Comparison of ENCODE assay signal across 8 cellular contexts in the genomic region with DNA sequence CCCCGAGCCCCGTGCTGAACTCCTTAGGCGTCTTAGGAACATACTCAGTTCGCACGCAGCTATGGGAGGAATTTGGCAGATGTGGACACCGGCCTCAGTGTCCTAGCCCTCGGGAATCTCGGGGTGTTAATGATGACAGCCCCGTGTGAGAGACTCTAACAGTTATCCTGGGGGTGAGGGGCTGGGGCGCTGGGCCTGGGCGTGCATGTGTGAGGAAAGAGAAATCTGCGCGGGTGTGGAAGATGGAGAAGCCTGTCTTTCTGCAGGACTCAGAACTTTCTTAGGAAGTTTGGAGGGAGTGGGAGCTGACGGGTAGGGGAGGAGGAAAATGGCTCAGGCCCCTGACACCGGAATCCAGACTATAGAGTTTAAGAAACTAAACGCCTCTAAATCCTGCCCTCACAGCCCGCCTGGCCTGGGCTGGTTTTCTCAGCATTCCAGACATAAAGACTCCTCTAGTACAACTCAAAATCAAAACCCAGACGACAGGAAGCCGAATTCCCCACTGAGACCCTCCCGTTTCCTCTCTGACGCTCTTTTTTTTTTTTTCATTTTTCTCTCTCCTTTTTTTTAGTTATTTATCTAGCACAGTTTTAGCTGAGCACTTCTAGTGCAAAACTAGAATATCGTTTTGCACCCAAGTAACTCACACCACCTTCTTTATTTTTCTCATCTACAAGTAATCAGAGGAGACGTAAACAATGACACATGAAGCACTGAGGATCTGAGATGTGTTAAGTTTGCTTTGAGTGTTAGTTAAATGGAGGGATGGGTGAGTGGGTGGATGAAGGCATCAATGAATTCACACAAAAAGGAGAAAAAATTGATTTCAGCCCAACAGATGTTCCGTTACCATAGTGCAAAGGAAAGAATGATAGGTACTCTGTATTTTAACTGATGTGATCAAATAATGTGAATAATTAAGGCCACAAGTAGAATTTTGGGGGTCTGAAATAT. TPM values are rescaled to one million over a fixed set of nuclear protein-coding genes. Genes with fewer than 3 reads are reported as not detected.
DNase-seq lines count a peak whose midpoint lies in the region; ATAC-seq and TF ChIP-seq lines count a peak whose summit lies in the region.

No MANE protein-coding gene starts in this region.

- H3K4me2 ChIP-seq in mesenchymal stem cell (ENCODE audit: low read length, poor library complexity, severe bottlenecking): peak overlapping the region; percentile 96

- H2AFZ ChIP-seq in mesenchymal stem cell (ENCODE audit: low read depth, low read length): peak overlapping the region; percentile 33

- H3K4me1 Mint-ChIP-seq in activated CD8-positive, alpha-beta memory T cell treated with anti-CD3 and anti-CD28 coated beads, Interleukin-2, amount 10 ng/mL, durations not matched to agents 7 days and 5 days: peaks cover 26% of the 10 kb centered on the region

- peaks cover 2% of the 10 kb centered on the region for H3K36me3 Mint-ChIP-seq in activated CD8-positive, alpha-beta memory T cell treated with anti-CD3 and anti-CD28 coated beads, Interleukin-2, amount 10 ng/mL, durations not matched to agents 7 days and 5 days

- H3K9ac ChIP-seq in mesenchymal stem cell (ENCODE audit: low read length): peak overlapping the region; percentile 69

- H3K79me1 ChIP-seq in mesenchymal stem cell (replicated peaks; ENCODE audit: low read length, poor library complexity, severe bottlenecking): no peaks in the 10 kb centered on the region

- H2BK15ac ChIP-seq in mesenchymal stem cell (ENCODE audit: low read depth, poor library complexity, severe bottlenecking): no peak overlapping the region

- ATAC-seq in activated CD8-positive, alpha-beta memory T cell treated with anti-CD3 and anti-CD28 coated beads, Interleukin-2, amount 10 ng/mL, durations not matched to agents 7 days and 5 days: no peak
- no peak for ATAC-seq in GM18909 (IDR thresholded peaks at IDR 0.05; ENCODE audit: poor library complexity, unreplicated experiment)

- H4K91ac ChIP-seq in mesenchymal stem cell (ENCODE audit: low read length): peak overlapping the region; percentile 67

- H2BK5ac ChIP-seq in mesenchymal stem cell (ENCODE audit: low read depth, low read length, poor library complexity, severe bottlenecking): no peak overlapping the region

- H3K14ac ChIP-seq in mesenchymal stem cell (ENCODE audit: low read length in 2 of 2): peak overlapping the region in 1 of 2 experiments; percentile 58

- no peak overlapping the region for H3K27ac Mint-ChIP-seq in activated CD8-positive, alpha-beta memory T cell treated with anti-CD3 and anti-CD28 coated beads, Interleukin-2, amount 10 ng/mL, durations not matched to agents 7 days and 5 days

- 18% methylated on average over 23 of the region's 24 CpGs for WGBS in mesenchymal stem cell

- TF ChIP-seq CTCF in coronary artery (IDR thresholded peaks at IDR 0.05): no peak

- peaks cover 38% of the 10 kb centered on the region for H3K27me3 Mint-ChIP-seq in activated CD8-positive, alpha-beta memory T cell treated with anti-CD3 and anti-CD28 coated beads, Interleukin-2, amount 10 ng/mL, durations not matched to agents 7 days and 5 days

- DNase-seq in activated CD8-positive, alpha-beta memory T cell treated with anti-CD3 and anti-CD28 coated beads, Interleukin-2, amount 10 ng/mL, durations not matched to agents 7 days and 5 days: no peak
- DNase-seq in activated CD8-positive, alpha-beta memory T cell treated with anti-CD3 and anti-CD28 coated beads, Interleukin-2, amount 50 U/mL, for 4 hours: no peak
- DNase-seq in coronary artery (ENCODE audit: low spot score) (no peak), mesenchymal stem cell (peak; percentile 46), ureter (ENCODE audit: low spot score) (peak; percentile 50), NCI-H526 (lab: John Stamatoyannopoulos, UW) (no peak), GOT3 (lab: John Stamatoyannopoulos, UW) (no peak)

- H2BK12ac ChIP-seq in mesenchymal stem cell (ENCODE audit: low read length in 2 of 2): peak overlapping the region in 1 of 2 experiments; percentile 43

- H4K8ac ChIP-seq in mesenchymal stem cell (ENCODE audit: low read length): peak overlapping the region; percentile 81

- peak overlapping the region; percentile 82 for H3K4me3 ChIP-seq in coronary artery
- peak overlapping the region; percentile 44 to 68 for H3K4me3 ChIP-seq in mesenchymal stem cell (ENCODE audit: insufficient read depth in 1 of 2, low read depth in 1 of 2, low read length in 2 of 2)

- no peaks in the 10 kb centered on the region for H3K36me3 ChIP-seq in mesenchymal stem cell (ENCODE audit: control insufficient read depth in 1 of 2, insufficient read depth in 2 of 2, low read depth in 1 of 2, low read length in 2 of 2)

- H3K4me1 ChIP-seq in mesenchymal stem cell (ENCODE audit: control insufficient read depth, insufficient read depth, low read depth, low read length): peaks cover 13% of the 10 kb centered on the region

- peak overlapping the region; percentile 67 for H2BK120ac ChIP-seq in mesenchymal stem cell (ENCODE audit: low read depth, low read length)

- peaks cover 21 to 29% of the 10 kb centered on the region in 2 experiments for H3K27me3 ChIP-seq in mesenchymal stem cell (ENCODE audit: control insufficient read depth in 1 of 2, insufficient read depth in 1 of 2, low read length in 2 of 2)

- H3K27ac ChIP-seq in coronary artery: peak overlapping the region; percentile 93 to 96
- no peak overlapping the region for H3K27ac ChIP-seq in mesenchymal stem cell (ENCODE audit: low read length, poor library complexity, severe bottlenecking)

- no peaks in the 10 kb centered on the region for H3K9me3 Mint-ChIP-seq in activated CD8-positive, alpha-beta memory T cell treated with anti-CD3 and anti-CD28 coated beads, Interleukin-2, amount 10 ng/mL, durations not matched to agents 7 days and 5 days (ENCODE audit: low read depth)

- H2AK5ac ChIP-seq in mesenchymal stem cell (ENCODE audit: low read length, severe bottlenecking): no peak overlapping the region

- CTCF ChIA-PET in activated CD8-positive, alpha-beta memory T cell treated with anti-CD3 and anti-CD28 coated beads, Interleukin-2, amount 10 ng/mL, durations not matched to agents 7 days and 5 days (lab: Charles Lee): interaction anchor here (0.7 to 1.3 kb wide), 3 partner anchors 17 to 94 kb away, joined by 3 to 5 read pairs (median 3); no protein-coding TSS in a partner anchor

- H3K18ac ChIP-seq in mesenchymal stem cell (ENCODE audit: low read depth in 1 of 2, low read length in 2 of 2): peak overlapping the region; percentile 25 to 66

- H3K23ac ChIP-seq in mesenchymal stem cell (ENCODE audit: low read length in 2 of 2): no peak overlapping the region

- peak overlapping the region; percentile 16 for H3K4me3 Mint-ChIP-seq in activated CD8-positive, alpha-beta memory T cell treated with anti-CD3 and anti-CD28 coated beads, Interleukin-2, amount 10 ng/mL, durations not matched to agents 7 days and 5 days

- H3K4ac ChIP-seq in mesenchymal stem cell (ENCODE audit: low read depth in 1 of 2, low read length in 2 of 2): peak overlapping the region in 1 of 2 experiments; percentile 77

- H3K9me3 ChIP-seq in mesenchymal stem cell (ENCODE audit: control insufficient read depth, low read length): no peaks in the 10 kb centered on the region

RNA-seq across cellular contexts. Expression of a gene that starts 1.2 kb away (rescaled TPM):
- under 1 TPM in 1 of 2 experiments, not detected in 1; 0.56 TPM for total RNA-seq in activated CD8-positive, alpha-beta memory T cell treated with anti-CD3 and anti-CD28 coated beads, Interleukin-2, amount 10 ng/mL, durations not matched to agents 7 days and 5 days
- polyA plus RNA-seq in mesenchymal stem cell (2013, experiment 1 of 2): 1.9 TPM
- polyA plus RNA-seq in mesenchymal stem cell (2013, experiment 2 of 2): 1.8 TPM
- 14.1 TPM for total RNA-seq in ureter

RNA-seq across cellular contexts. Expression of a gene that starts 29.7 kb away (rescaled TPM):
- total RNA-seq in activated CD8-positive, alpha-beta memory T cell treated with anti-CD3 and anti-CD28 coated beads, Interleukin-2, amount 10 ng/mL, durations not matched to agents 7 days and 5 days: under 1 TPM in 1 of 2 experiments, not detected in 1; 0.21 TPM
- 0.33 TPM for polyA plus RNA-seq in mesenchymal stem cell (2013, experiment 1 of 2)
- polyA plus RNA-seq in mesenchymal stem cell (2013, experiment 2 of 2): 0.21 TPM
- 3.1 TPM for total RNA-seq in ureter

Comparison
In these comparisons a context has a peak if more than half of its experiments do, and no peak if none do; other contexts are left out.
1. DNase-seq: peak in mesenchymal stem cell (single experiment) and ureter (single experiment); none in activated CD8-positive, alpha-beta memory T cell treated with anti-CD3 and anti-CD28 coated beads, Interleukin-2, amount 10 ng/mL, durations not matched to agents 7 days and 5 days (single experiment), activated CD8-positive, alpha-beta memory T cell treated with anti-CD3 and anti-CD28 coated beads, Interleukin-2, amount 50 U/mL, for 4 hours (single experiment), coronary artery (single experiment), NCI-H526 (0 of 2) and GOT3 (single experiment).